ENCODE assay signal across 1 cellular context in genomic region chr3:37136067-37136466, GRCh38.
TF ChIP-seq lines count a peak whose summit lies in the region.

No MANE protein-coding gene starts in this region.

TF ChIP-seq in IMR-90, 13 proteins besides CTCF, POLR2A, EP300 and RAD21:
- no peak for TF ChIP-seq FOS (IDR thresholded peaks at IDR 0.05; ENCODE audit: low read depth, low read length)
- TF ChIP-seq, protein P1, sequence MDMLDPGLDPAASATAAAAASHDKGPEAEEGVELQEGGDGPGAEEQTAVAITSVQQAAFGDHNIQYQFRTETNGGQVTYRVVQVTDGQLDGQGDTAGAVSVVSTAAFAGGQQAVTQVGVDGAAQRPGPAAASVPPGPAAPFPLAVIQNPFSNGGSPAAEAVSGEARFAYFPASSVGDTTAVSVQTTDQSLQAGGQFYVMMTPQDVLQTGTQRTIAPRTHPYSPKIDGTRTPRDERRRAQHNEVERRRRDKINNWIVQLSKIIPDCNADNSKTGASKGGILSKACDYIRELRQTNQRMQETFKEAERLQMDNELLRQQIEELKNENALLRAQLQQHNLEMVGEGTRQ (IDR thresholded peaks at IDR 0.05; ENCODE audit: low read depth, low read length), result no peak
- no peak for TF ChIP-seq CHD1 (IDR thresholded peaks at IDR 0.05; ENCODE audit: low read depth, low read length)
- TF ChIP-seq MXI1 (IDR thresholded peaks at IDR 0.05; ENCODE audit: borderline replicate concordance, low read depth, low read length), result no peak
- TF ChIP-seq MAFK (IDR thresholded peaks at IDR 0.05; ENCODE audit: low read depth, low read length), result no peak
- no peak for TF ChIP-seq NFE2L2 (IDR thresholded peaks at IDR 0.05; ENCODE audit: low read depth, low read length)
- TF ChIP-seq SMC3 (IDR thresholded peaks at IDR 0.05; ENCODE audit: low read depth, low read length), result no peak
- TF ChIP-seq MAZ (IDR thresholded peaks at IDR 0.05; ENCODE audit: borderline replicate concordance, low read depth, low read length), result no peak
- TF ChIP-seq ELK1 (IDR thresholded peaks at IDR 0.05; ENCODE audit: borderline replicate concordance, low read depth, low read length), result no peak
